In the genomic region with DNA sequence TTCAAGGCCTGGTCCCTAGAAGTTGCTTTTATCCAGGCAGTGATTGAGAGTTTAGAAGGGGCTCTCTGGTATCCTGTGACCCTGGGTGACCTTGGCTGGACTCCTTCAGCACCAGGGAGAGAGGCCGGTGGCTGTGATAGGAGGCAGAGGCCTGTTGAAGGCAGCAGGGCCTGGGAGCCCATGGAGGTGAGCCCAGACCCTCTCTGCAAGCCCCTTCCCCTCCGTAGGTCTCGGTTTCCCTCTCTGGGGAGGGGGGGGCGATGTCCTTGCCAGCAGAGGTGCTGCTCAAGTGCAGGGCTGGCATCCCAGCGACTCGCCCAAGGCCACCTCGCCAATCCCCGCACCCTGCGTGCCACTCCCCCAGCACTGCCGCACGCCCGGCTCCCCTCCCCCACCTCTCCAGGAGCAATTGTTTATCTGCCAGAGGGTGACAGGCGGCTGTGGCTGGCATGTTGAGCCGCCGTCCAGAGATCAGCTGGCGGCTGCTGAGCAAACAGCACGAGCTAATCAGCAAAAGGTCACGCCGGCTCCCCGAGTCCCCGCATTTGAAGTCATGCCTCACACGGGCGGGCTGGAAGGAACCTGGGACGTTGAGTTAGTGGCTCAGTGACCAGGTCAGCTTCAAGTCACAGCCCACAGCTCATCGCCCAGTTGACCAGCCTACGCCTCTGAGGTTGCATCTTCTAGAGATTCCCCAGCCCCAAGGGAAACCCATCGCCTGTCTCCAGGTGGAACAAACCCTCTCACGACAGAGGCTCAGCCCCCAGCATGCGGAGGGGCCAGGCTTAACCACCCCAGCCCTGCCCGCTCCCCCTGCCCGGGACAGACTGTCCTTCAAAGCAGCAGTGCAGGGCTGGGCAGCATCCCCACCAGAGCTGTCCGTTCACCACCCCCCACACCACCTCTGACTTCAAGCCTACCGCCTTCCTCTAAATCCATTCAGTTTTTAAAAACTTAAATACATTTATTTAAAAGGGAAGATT, we compare ENCODE assay signal across 9 cellular contexts. TPM values are rescaled to one million over a fixed set of nuclear protein-coding genes. Genes with fewer than 3 reads are reported as not detected.
DNase-seq lines count a peak whose midpoint lies in the region; ATAC-seq and TF ChIP-seq lines count a peak whose summit lies in the region.
"Had no signal": no experiment of that assay in that cellular context is flagged by ENCODE, and none has a peak within 500 bp of the region (broad histone marks: within the 10 kb centered on the region; RNA-seq: fewer than 3 reads in every experiment).

No MANE protein-coding gene starts in this region.

- H3K9me3 ChIP-seq in HUES6 (ENCODE audit: control insufficient read depth, insufficient read depth, low read depth, low read length), result peaks cover 18% of the 10 kb centered on the region

- CTCF ChIA-PET in RWPE1 (lab: Yijun Ruan, JAX), result no interaction called here

- intact Hi-C loops in cardiac septum (cut with DNase I), result loop anchor here (1.0 to 5.0 kb wide), 2 partner anchors 21 to 46 kb away; no protein-coding TSS in a partner anchor

- TF ChIP-seq CTCF in progenitor cell of endocrine pancreas (IDR thresholded peaks at IDR 0.05; ENCODE audit: unreplicated experiment), result no peak
- no peak for TF ChIP-seq CTCF in RWPE1 (conservative IDR thresholded peaks at IDR 0.05; ENCODE audit: low read depth)

- POLR2A ChIA-PET in RWPE1 (lab: Yijun Ruan, JAX; ENCODE audit: low non-redundant PET), result no interaction called here

- no peak overlapping the region for H3K27ac Mint-ChIP-seq in progenitor cell of endocrine pancreas

- H3K27ac ChIP-seq in HUES6 (ENCODE audit: low read depth, low read length) (no peak overlapping the region), RWPE1 (no peak overlapping the region)

- H3K27me3 Mint-ChIP-seq in progenitor cell of endocrine pancreas, result peaks cover 20% of the 10 kb centered on the region

- no peak overlapping the region for H3K4me3 Mint-ChIP-seq in progenitor cell of endocrine pancreas (ENCODE audit: low read depth)

- ATAC-seq in HG02840 (IDR thresholded peaks at IDR 0.05; ENCODE audit: low FRiP score, unreplicated experiment), result no peak

- peaks cover 20% of the 10 kb centered on the region for H3K4me1 Mint-ChIP-seq in progenitor cell of endocrine pancreas (ENCODE audit: low read depth)

- peak overlapping the region; percentile 16; the same call in 1 of the 2 replicates for H3K4me3 ChIP-seq in HUES6 (ENCODE audit: low read depth, low read length)

- H3K36me3 Mint-ChIP-seq in progenitor cell of endocrine pancreas (ENCODE audit: insufficient read depth), result peaks cover 22% of the 10 kb centered on the region

- peaks cover 41% of the 10 kb centered on the region for H3K4me1 ChIP-seq in HUES6 (ENCODE audit: control insufficient read depth, insufficient read depth, low read length)

- DNase-seq in NCI-H748 (lab: John Stamatoyannopoulos, UW; ENCODE audit: unreplicated experiment) (peak; percentile 72), cardiac septum (ENCODE audit: low spot score) (peak; percentile 84), progenitor cell of endocrine pancreas (ENCODE audit: low spot score, unreplicated experiment) (peak; percentile 37), SW 1271 (lab: John Stamatoyannopoulos, UW) (no peak), RWPE1 (ENCODE audit: low spot score) (no peak), mesenteric fat pad (ENCODE audit: low spot score) (no peak)
- DNase-seq: erythroblast had no signal

- H3K36me3 ChIP-seq in HUES6 (ENCODE audit: control insufficient read depth, insufficient read depth, low read length), result peaks cover 9% of the 10 kb centered on the region; the same call in 1 of the 2 replicates

- peak overlapping the region; percentile 20 for H3K9ac ChIP-seq in HUES6 (ENCODE audit: low read length)

- peaks cover 4% of the 10 kb centered on the region for H3K9me3 Mint-ChIP-seq in progenitor cell of endocrine pancreas (ENCODE audit: low read depth)

- no peaks in the 10 kb centered on the region for H3K27me3 ChIP-seq in HUES6 (ENCODE audit: control insufficient read depth, insufficient read depth, low read length)

RNA-seq across cellular contexts. Expression of a gene that starts 43.7 kb away (rescaled TPM):
- total RNA-seq in cardiac septum (7.4 TPM), progenitor cell of endocrine pancreas (12.3 and 12.9 TPM in 2 replicates), mesenteric fat pad (3.7 TPM)

Comparison
In these comparisons a context has a peak if more than half of its experiments do, and no peak if none do; other contexts are left out.
1. DNase-seq: peak in NCI-H748 (single experiment), cardiac septum (single experiment) and progenitor cell of endocrine pancreas (single experiment); none in SW 1271 (0 of 2), RWPE1 (single experiment) and mesenteric fat pad (single experiment).